16 cellular contexts compared by ENCODE assay signal in the genomic region with DNA sequence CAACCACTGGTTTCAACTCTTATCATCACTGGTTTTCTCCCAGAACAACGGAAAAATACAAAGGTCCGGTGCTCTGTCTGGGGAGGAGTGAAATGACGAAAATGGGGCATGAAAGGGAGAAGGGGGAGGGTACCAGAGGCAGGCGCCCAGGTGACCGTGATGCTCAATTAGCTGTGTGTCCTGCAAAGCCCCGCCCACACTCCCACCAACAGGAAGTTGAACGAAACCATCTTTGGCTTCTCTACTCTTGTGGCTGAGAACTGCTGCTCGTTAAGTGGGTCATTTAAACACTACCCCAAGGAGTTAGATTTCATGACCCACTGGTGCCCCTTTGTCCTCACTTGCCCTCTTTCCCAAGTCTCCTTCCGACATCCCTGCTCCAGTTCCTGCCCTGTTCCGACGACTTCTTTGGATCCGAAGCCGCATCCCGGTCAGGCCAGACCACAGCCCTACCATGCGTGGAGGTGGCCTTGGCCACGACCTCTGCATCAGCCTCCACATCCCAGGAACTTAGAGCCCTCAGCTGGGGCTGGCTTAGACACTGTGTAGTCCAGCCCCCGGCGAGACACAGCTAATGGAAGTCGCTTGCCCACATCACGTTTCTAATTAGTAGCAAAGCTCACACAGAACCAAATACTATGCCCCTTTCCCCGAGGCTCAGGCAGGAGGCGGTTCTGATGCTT. TPM values are rescaled to one million over a fixed set of nuclear protein-coding genes. Genes with fewer than 3 reads are reported as not detected.
DNase-seq lines count a peak whose midpoint lies in the region; ATAC-seq and TF ChIP-seq lines count a peak whose summit lies in the region.
"Had no signal": no experiment of that assay in that cellular context is flagged by ENCODE, and none has a peak within 500 bp of the region (broad histone marks: within the 10 kb centered on the region; RNA-seq: fewer than 3 reads in every experiment).

No MANE protein-coding gene starts in this region.

- no peak for DNase-seq in activated T-cell treated with anti-CD3 and anti-CD28 coated beads, Interleukin-2, amount 50 U/mL, for 72 hours
- no peak for DNase-seq in activated T-cell treated with anti-CD3 and anti-CD28 coated beads, Interleukin-2, amount 50 U/mL, for 48 hours
- DNase-seq in NB4 (ENCODE audit: low read depth) (peak; percentile 71), posterior vena cava (ENCODE audit: low spot score) (peak; percentile 40), SK-N-SH (no peak)
- peak in 2 of 3 experiments; percentile 21 to 22 for DNase-seq in effector memory CD8-positive, alpha-beta T cell
- DNase-seq: ACHN; activated effector memory CD4-positive, alpha-beta T cell treated with anti-CD3 and anti-CD28 coated beads, Interleukin-2, amount 50 U/mL, for 16 hours; colonic mucosa; NCI-H226; stimulated activated CD4-positive, alpha-beta T cell treated with anti-CD3 and anti-CD28 coated beads, Interleukin-4, amount 100 ng/mL, for 24 hours; transverse colon had no signal

- ATAC-seq in activated T-cell treated with anti-CD3 and anti-CD28 coated beads, Interleukin-2, amount 50 U/mL, for 72 hours (replicated peaks in 1 of 2) = no peak
- ATAC-seq in effector memory CD8-positive, alpha-beta T cell (replicated peaks) = peak; percentile 61
- ATAC-seq in GM21390 (IDR thresholded peaks at IDR 0.05; ENCODE audit: unreplicated experiment) = no peak
- no peak for ATAC-seq in HG03460 (IDR thresholded peaks at IDR 0.05; ENCODE audit: unreplicated experiment)
- ATAC-seq: gastroesophageal sphincter had no signal

- CTCF ChIA-PET in SK-N-SH (lab: Yijun Ruan, JAX) = interaction anchor here (1.3 kb wide), 1 partner anchor 18 kb away, joined by 3 read pairs; no protein-coding TSS in a partner anchor

- no peak overlapping the region for H3K27ac ChIP-seq in SK-N-SH (ENCODE audit: low read depth in 2 of 2, low read length in 1 of 2)
- H3K27ac ChIP-seq: colonic mucosa, epithelial cell of prostate, gastroesophageal sphincter, transverse colon had no signal

- H3K9me3 ChIP-seq in SK-N-SH = no peaks in the 10 kb centered on the region
- H3K9me3 ChIP-seq: colonic mucosa, gastroesophageal sphincter, transverse colon had no signal

- no peak overlapping the region for H2AFZ ChIP-seq in SK-N-SH (ENCODE audit: low read depth)

- H4K20me1 ChIP-seq in SK-N-SH (ENCODE audit: insufficient read depth) = no peaks in the 10 kb centered on the region

- TF ChIP-seq EP300 in SK-N-SH (IDR thresholded peaks at IDR 0.05; ENCODE audit: borderline replicate concordance in 1 of 2, low read depth in 1 of 2, low read length in 1 of 2) = no peak

- no peaks in the 10 kb centered on the region for H3K36me3 ChIP-seq in SK-N-SH (replicated peaks in 1 of 2; ENCODE audit: control insufficient read depth in 1 of 2, insufficient read depth in 2 of 2, low read length in 1 of 2)
- H3K36me3 ChIP-seq: colonic mucosa, gastroesophageal sphincter, transverse colon had no signal

- H3K4me1 Mint-ChIP-seq in activated T-cell treated with anti-CD3 and anti-CD28 coated beads, Interleukin-2, amount 50 U/mL, for 72 hours (ENCODE audit: low read depth) = peaks cover 15% of the 10 kb centered on the region
- peaks cover 13 to 38% of the 10 kb centered on the region in 2 donors for H3K4me1 Mint-ChIP-seq in effector memory CD8-positive, alpha-beta T cell (ENCODE audit: low read depth in 2 of 2)

- H3K4me3 ChIP-seq in NB4 (ENCODE audit: low read depth, low read length) = peak overlapping the region; percentile 96
- H3K4me3 ChIP-seq in SK-N-SH (ENCODE audit: low read depth in 2 of 2, low read length in 1 of 2) = no peak overlapping the region
- H3K4me3 ChIP-seq: colonic mucosa, gastroesophageal sphincter, transverse colon had no signal

- no peaks in the 10 kb centered on the region for H3F3A ChIP-seq in SK-N-SH (replicated peaks; ENCODE audit: insufficient read depth)

- no peaks in the 10 kb centered on the region for H3K36me3 Mint-ChIP-seq in activated T-cell treated with anti-CD3 and anti-CD28 coated beads, Interleukin-2, amount 50 U/mL, for 72 hours (ENCODE audit: insufficient read depth in 2 of 2)
- H3K36me3 Mint-ChIP-seq in effector memory CD8-positive, alpha-beta T cell (ENCODE audit: insufficient read depth) = peaks cover 4% of the 10 kb centered on the region

- 79% methylated on average over 22 of the region's 22 CpGs for WGBS in SK-N-SH (ENCODE audit: low lambda C conversion rate)

- peak overlapping the region; percentile 12 for H3K27ac Mint-ChIP-seq in activated T-cell treated with anti-CD3 and anti-CD28 coated beads, Interleukin-2, amount 50 U/mL, for 72 hours
- H3K27ac Mint-ChIP-seq in effector memory CD8-positive, alpha-beta T cell = peak overlapping the region in 1 of 2 donors; percentile 86

- no peaks in the 10 kb centered on the region for H3K9me2 ChIP-seq in SK-N-SH

- H3K4me1 ChIP-seq in SK-N-SH (ENCODE audit: control insufficient read depth in 1 of 2, insufficient read depth in 2 of 2, low read depth in 1 of 2, low read length in 1 of 2) = peaks cover 0 to 10% of the 10 kb centered on the region in 2 experiments; a peak in 1 of 4 replicates
- H3K4me1 ChIP-seq: colonic mucosa, gastroesophageal sphincter had no signal

- POLR2A ChIA-PET in SK-N-SH (lab: Yijun Ruan, JAX) = no interaction called here

- TF ChIP-seq RAD21 in SK-N-SH (IDR thresholded peaks at IDR 0.05; ENCODE audit: low read length) = no peak

- intact Hi-C loops in posterior vena cava (cut with DNase I) = loop anchor here in 1 of 2 donors (10.0 kb wide), 1 partner anchor 476 kb away; no protein-coding TSS in a partner anchor

- H3K27me3 Mint-ChIP-seq in activated T-cell treated with anti-CD3 and anti-CD28 coated beads, Interleukin-2, amount 50 U/mL, for 72 hours (ENCODE audit: low read depth) = no peaks in the 10 kb centered on the region
- H3K27me3 Mint-ChIP-seq in effector memory CD8-positive, alpha-beta T cell = peaks cover 0 to 13% of the 10 kb centered on the region in 2 donors

- TF ChIP-seq POLR2A in NB4 (IDR thresholded peaks at IDR 0.05; ENCODE audit: extremely low read depth, insufficient read length) = no peak

- no peak overlapping the region for H3K4me2 ChIP-seq in SK-N-SH

- TF ChIP-seq CTCF in NB4 (IDR thresholded peaks at IDR 0.05; ENCODE audit: low read depth, low read length) = no peak
- TF ChIP-seq CTCF in SK-N-SH (IDR thresholded peaks at IDR 0.05) = no peak

- H3K4me3 Mint-ChIP-seq in activated T-cell treated with anti-CD3 and anti-CD28 coated beads, Interleukin-2, amount 50 U/mL, for 72 hours = no peak overlapping the region
- H3K4me3 Mint-ChIP-seq in effector memory CD8-positive, alpha-beta T cell = peak overlapping the region in 1 of 2 donors; percentile 84

- peaks cover 0 to 1% of the 10 kb centered on the region in 2 donors for H3K9me3 Mint-ChIP-seq in activated T-cell treated with anti-CD3 and anti-CD28 coated beads, Interleukin-2, amount 50 U/mL, for 72 hours
- H3K9me3 Mint-ChIP-seq in effector memory CD8-positive, alpha-beta T cell = peaks cover 0 to 1% of the 10 kb centered on the region in 2 donors

- no peaks in the 10 kb centered on the region for H3K79me2 ChIP-seq in SK-N-SH (ENCODE audit: insufficient read depth)

- no peak overlapping the region for H3K9ac ChIP-seq in SK-N-SH

- peaks cover 8% of the 10 kb centered on the region; the same call in 1 of the 2 replicates for H3K27me3 ChIP-seq in SK-N-SH (ENCODE audit: insufficient read depth)
- H3K27me3 ChIP-seq: colonic mucosa, gastroesophageal sphincter, transverse colon had no signal

TF ChIP-seq in SK-N-SH, 30 proteins besides CTCF, POLR2A, EP300 and RAD21:
- TF ChIP-seq, protein P1, sequence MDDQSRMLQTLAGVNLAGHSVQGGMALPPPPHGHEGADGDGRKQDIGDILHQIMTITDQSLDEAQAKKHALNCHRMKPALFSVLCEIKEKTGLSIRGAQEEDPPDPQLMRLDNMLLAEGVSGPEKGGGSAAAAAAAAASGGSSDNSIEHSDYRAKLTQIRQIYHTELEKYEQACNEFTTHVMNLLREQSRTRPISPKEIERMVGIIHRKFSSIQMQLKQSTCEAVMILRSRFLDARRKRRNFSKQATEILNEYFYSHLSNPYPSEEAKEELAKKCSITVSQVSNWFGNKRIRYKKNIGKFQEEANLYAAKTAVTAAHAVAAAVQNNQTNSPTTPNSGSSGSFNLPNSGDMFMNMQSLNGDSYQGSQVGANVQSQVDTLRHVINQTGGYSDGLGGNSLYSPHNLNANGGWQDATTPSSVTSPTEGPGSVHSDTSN (IDR thresholded peaks at IDR 0.05) = no peak
- no peak for TF ChIP-seq NFIC (IDR thresholded peaks at IDR 0.05; ENCODE audit: borderline replicate concordance)
- TF ChIP-seq, protein P2, sequence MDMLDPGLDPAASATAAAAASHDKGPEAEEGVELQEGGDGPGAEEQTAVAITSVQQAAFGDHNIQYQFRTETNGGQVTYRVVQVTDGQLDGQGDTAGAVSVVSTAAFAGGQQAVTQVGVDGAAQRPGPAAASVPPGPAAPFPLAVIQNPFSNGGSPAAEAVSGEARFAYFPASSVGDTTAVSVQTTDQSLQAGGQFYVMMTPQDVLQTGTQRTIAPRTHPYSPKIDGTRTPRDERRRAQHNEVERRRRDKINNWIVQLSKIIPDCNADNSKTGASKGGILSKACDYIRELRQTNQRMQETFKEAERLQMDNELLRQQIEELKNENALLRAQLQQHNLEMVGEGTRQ (IDR thresholded peaks at IDR 0.05; ENCODE audit: borderline replicate concordance, low read depth, low read length) = no peak
- no peak for TF ChIP-seq FOSL2 (IDR thresholded peaks at IDR 0.05; ENCODE audit: borderline replicate concordance, low read depth)
- TF ChIP-seq, protein P3, sequence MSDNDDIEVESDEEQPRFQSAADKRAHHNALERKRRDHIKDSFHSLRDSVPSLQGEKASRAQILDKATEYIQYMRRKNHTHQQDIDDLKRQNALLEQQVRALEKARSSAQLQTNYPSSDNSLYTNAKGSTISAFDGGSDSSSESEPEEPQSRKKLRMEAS (IDR thresholded peaks at IDR 0.05; ENCODE audit: low read depth) = no peak
- no peak for TF ChIP-seq RXRA (IDR thresholded peaks at IDR 0.05; ENCODE audit: borderline replicate concordance, low read depth)
- no peak for TF ChIP-seq POLR2AphosphoS5 (IDR thresholded peaks at IDR 0.05; ENCODE audit: low read depth, low read length)

RNA-seq across cellular contexts. Expression of a gene that starts 11.4 kb away (rescaled TPM):
- total RNA-seq in activated T-cell treated with anti-CD3 and anti-CD28 coated beads, Interleukin-2, amount 50 U/mL, for 72 hours = under 1 TPM in 1 of 2 donors, not detected in 1; 0.14 TPM
- not detected for total RNA-seq in posterior vena cava
- polyA plus RNA-seq in SK-N-SH (2012; rRNA removed) = not detected in 2 replicates
- polyA plus RNA-seq in SK-N-SH (2012; cell fraction: cytosol; rRNA removed) = not detected in 2 replicates
- polyA plus RNA-seq in SK-N-SH (2012; cell fraction: nucleus; rRNA removed) = 0.07 TPM in 1 of 2 replicates, not detected in the other
- total RNA-seq: colonic mucosa, gastroesophageal sphincter, transverse colon had no signal

Comparison
In these comparisons a context has a peak if more than half of its experiments do, and no peak if none do; other contexts are left out.
1. DNase-seq: peak in NB4 (single experiment), effector memory CD8-positive, alpha-beta T cell (2 of 3) and posterior vena cava (single experiment); none in activated T-cell treated with anti-CD3 and anti-CD28 coated beads, Interleukin-2, amount 50 U/mL, for 72 hours (0 of 2), activated T-cell treated with anti-CD3 and anti-CD28 coated beads, Interleukin-2, amount 50 U/mL, for 48 hours (0 of 2) and SK-N-SH (single experiment).